In the genomic region with DNA sequence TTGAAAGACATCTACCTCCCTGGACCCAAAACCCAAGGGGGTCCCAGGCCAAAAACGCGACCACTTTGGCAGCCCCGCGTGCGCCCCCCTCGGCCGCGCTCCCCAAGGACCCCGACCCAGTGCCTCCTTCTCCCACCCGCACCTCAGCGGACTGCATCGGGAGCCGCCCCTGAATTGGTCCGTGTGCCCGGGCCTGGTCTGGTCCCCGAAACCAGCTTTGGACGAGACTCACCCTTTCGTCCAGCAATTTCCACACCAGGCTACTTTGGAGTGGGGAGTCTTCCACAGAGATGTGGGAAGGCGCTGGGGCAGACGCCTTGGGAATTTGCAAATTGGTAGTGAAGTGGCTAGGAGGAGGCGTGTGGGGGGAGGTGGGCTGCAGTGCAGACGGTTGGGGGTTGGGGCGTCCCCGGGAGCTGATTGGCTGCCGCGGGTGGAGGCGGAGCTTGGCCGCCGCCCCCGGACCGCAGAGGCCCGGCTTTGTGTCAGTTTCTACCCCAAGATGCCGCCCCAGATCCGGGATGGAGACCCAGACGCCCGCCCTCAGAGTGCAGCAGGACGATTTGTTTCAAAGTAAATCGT, we compare ENCODE assay signal across 1 cellular context.
TF ChIP-seq lines count a peak whose summit lies in the region.

No MANE protein-coding gene starts in this region.

TF ChIP-seq in K562, 482 proteins besides CTCF, POLR2A, EP300 and RAD21:
- 0 out of 2 replicates have a peak, but pooled peaks have one; percentile 59 for TF ChIP-seq CBX1 (IDR thresholded peaks at IDR 0.05; ENCODE audit: low read depth)
- TF ChIP-seq PKNOX1 (IDR thresholded peaks at IDR 0.05) = peak; percentile 75
- peak; percentile 69 for TF ChIP-seq POLR2G (IDR thresholded peaks at IDR 0.05; ENCODE audit: low read depth, low read length)
- TF ChIP-seq, protein P1, sequence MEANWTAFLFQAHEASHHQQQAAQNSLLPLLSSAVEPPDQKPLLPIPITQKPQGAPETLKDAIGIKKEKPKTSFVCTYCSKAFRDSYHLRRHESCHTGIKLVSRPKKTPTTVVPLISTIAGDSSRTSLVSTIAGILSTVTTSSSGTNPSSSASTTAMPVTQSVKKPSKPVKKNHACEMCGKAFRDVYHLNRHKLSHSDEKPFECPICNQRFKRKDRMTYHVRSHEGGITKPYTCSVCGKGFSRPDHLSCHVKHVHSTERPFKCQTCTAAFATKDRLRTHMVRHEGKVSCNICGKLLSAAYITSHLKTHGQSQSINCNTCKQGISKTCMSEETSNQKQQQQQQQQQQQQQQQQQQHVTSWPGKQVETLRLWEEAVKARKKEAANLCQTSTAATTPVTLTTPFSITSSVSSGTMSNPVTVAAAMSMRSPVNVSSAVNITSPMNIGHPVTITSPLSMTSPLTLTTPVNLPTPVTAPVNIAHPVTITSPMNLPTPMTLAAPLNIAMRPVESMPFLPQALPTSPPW (CRISPR knock-in tag; IDR thresholded peaks at IDR 0.05) = peak; percentile 38; the same call in 1 of the 2 replicates
- TF ChIP-seq EGR1 (conservative IDR thresholded peaks at IDR 0.05) = peak; percentile 86
- TF ChIP-seq POLR2AphosphoS5 (IDR thresholded peaks at IDR 0.05; ENCODE audit: control insufficient read depth, insufficient read depth, low read depth, low read length) = peak; percentile 61; the same call in 1 of the 2 replicates
- peak; percentile 43; the same call in 1 of the 2 replicates for TF ChIP-seq RBFOX2 (IDR thresholded peaks at IDR 0.05; ENCODE audit: low read depth, low read length)
- TF ChIP-seq CC2D1A (IDR thresholded peaks at IDR 0.05) = peak; percentile 19; the same call in 1 of the 2 replicates
- TF ChIP-seq PRPF4 (IDR thresholded peaks at IDR 0.05; ENCODE audit: insufficient read depth, low read depth, low read length, poor library complexity, severe bottlenecking) = no peak
- peak; percentile 79; the same call in 1 of the 2 replicates for TF ChIP-seq ZBTB7A (IDR thresholded peaks at IDR 0.05; ENCODE audit: borderline replicate concordance, control insufficient read depth, low read depth, low read length)
- TF ChIP-seq, protein P2, sequence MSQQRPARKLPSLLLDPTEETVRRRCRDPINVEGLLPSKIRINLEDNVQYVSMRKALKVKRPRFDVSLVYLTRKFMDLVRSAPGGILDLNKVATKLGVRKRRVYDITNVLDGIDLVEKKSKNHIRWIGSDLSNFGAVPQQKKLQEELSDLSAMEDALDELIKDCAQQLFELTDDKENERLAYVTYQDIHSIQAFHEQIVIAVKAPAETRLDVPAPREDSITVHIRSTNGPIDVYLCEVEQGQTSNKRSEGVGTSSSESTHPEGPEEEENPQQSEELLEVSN (IDR thresholded peaks at IDR 0.05; ENCODE audit: borderline replicate concordance in 1 of 2, extremely low read depth in 1 of 2, insufficient read depth in 1 of 2, insufficient read length in 1 of 2, low read depth in 1 of 2, low read length in 1 of 2, poor library complexity in 1 of 2, severe bottlenecking in 1 of 2) = no peak
- peak; percentile 83 for TF ChIP-seq NFYB (IDR thresholded peaks at IDR 0.05; ENCODE audit: extremely low read depth, insufficient read length)
- 0 out of 2 replicates have a peak, but pooled peaks have one; percentile 33 for TF ChIP-seq PTBP1 (IDR thresholded peaks at IDR 0.05; ENCODE audit: low read depth, low read length)
- peak in 1 of 2 experiments; percentile 69; a peak in 1 of 4 replicates for TF ChIP-seq SRF (CRISPR knock-in tag; IDR thresholded peaks at IDR 0.05)
- TF ChIP-seq MAFK (IDR thresholded peaks at IDR 0.05; ENCODE audit: low read length) = no peak
- TF ChIP-seq ZNF79 (CRISPR knock-in tag; IDR thresholded peaks at IDR 0.05; ENCODE audit: low read depth) = no peak
- TF ChIP-seq MAZ (CRISPR knock-in tag; conservative IDR thresholded peaks at IDR 0.05 in 1 of 2, IDR thresholded peaks at IDR 0.05 in 1 of 2) = 0 out of 4 replicates have a peak, but pooled peaks of 1 of the 2 experiments have one; percentile 17
- TF ChIP-seq ZFX (CRISPR knock-in tag; IDR thresholded peaks at IDR 0.05) = peak; percentile 58; the same call in 1 of the 2 replicates
- TF ChIP-seq SUPT5H (IDR thresholded peaks at IDR 0.05) = 0 out of 2 replicates have a peak, but pooled peaks have one; percentile 29
- TF ChIP-seq SAFB (IDR thresholded peaks at IDR 0.05; ENCODE audit: borderline replicate concordance, low read depth, low read length) = no peak
- TF ChIP-seq, protein P3, sequence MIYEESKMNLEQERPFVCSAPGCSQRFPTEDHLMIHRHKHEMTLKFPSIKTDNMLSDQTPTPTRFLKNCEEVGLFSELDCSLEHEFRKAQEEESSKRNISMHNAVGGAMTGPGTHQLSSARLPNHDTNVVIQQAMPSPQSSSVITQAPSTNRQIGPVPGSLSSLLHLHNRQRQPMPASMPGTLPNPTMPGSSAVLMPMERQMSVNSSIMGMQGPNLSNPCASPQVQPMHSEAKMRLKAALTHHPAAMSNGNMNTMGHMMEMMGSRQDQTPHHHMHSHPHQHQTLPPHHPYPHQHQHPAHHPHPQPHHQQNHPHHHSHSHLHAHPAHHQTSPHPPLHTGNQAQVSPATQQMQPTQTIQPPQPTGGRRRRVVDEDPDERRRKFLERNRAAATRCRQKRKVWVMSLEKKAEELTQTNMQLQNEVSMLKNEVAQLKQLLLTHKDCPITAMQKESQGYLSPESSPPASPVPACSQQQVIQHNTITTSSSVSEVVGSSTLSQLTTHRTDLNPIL (CRISPR knock-in tag; IDR thresholded peaks at IDR 0.05) = no peak
- TF ChIP-seq POLR2B (IDR thresholded peaks at IDR 0.05; ENCODE audit: low read depth, partially characterized antibody) = peak; percentile 43
- peak; percentile 20; the same call in 1 of the 2 replicates for TF ChIP-seq PHF8 (IDR thresholded peaks at IDR 0.05; ENCODE audit: borderline replicate concordance, low read length)
